In genomic region chr11:10931761-10932700, GRCh38 we compare ENCODE assay signal across 8 cellular contexts.
DNase-seq lines count a peak whose midpoint lies in the region; ATAC-seq, FAIRE-seq and TF ChIP-seq lines count a peak whose summit lies in the region.

No MANE protein-coding gene starts in this region.

- H3K27ac Mint-ChIP-seq in endothelial cell (ENCODE audit: unreplicated experiment) (no peak overlapping the region), naive B cell (peak overlapping the region in 1 of 6 donors; percentile 69)

- no peaks in the 10 kb centered on the region for H3K36me3 Mint-ChIP-seq in endothelial cell (ENCODE audit: low read depth, unreplicated experiment)
- H3K36me3 Mint-ChIP-seq in naive B cell = no peaks in the 10 kb centered on the region

- peak; percentile 36 for DNase-seq in GM13976 (ENCODE audit: low spot score)
- DNase-seq in RKO (ENCODE audit: low spot score) = peak; percentile 42
- DNase-seq in endothelial cell (ENCODE audit: low spot score) = peak; percentile 20
- DNase-seq in naive B cell = no peak
- no peak for DNase-seq in hippocampal formation (lab: John Stamatoyannopoulos, UW)
- DNase-seq in hepatic stellate cell (ENCODE audit: low spot score) = no peak
- DNase-seq in HTR-8/SVneo (ENCODE audit: insufficient read length, low spot score) = no peak
- no peak for DNase-seq in AG20443 (ENCODE audit: low spot score)

- TF ChIP-seq CTCF in GM13976 (IDR thresholded peaks at IDR 0.05; ENCODE audit: borderline replicate concordance, control extremely low read depth, extremely low read depth, insufficient read depth, missing control alignments) = no peak
- no peak for TF ChIP-seq CTCF in endothelial cell (IDR thresholded peaks at IDR 0.05; ENCODE audit: unreplicated experiment)

- no peak for FAIRE-seq in HTR-8/SVneo (lab: Jason Lieb, UNC)

- H3K27me3 Mint-ChIP-seq in endothelial cell (ENCODE audit: unreplicated experiment) (peaks cover 4% of the 10 kb centered on the region), naive B cell (peaks cover 21 to 44% (median 30%) of the 10 kb centered on the region in 3 donors)

- in situ Hi-C loops in GM13976 (cut with MboI; ENCODE audit: low sequenced_read_pairs, unreplicated experiment) = loop anchor here (5.0 to 25.0 kb wide), 2 partner anchors 90 to 855 kb away; no protein-coding TSS in a partner anchor

- peaks cover 16% of the 10 kb centered on the region for H3K4me1 Mint-ChIP-seq in endothelial cell (ENCODE audit: unreplicated experiment)
- H3K4me1 Mint-ChIP-seq in naive B cell = peaks cover 13 to 23% (median 21%) of the 10 kb centered on the region in 3 donors

- H3K4me3 Mint-ChIP-seq in endothelial cell (ENCODE audit: unreplicated experiment) (peak overlapping the region; percentile 90), naive B cell (peak overlapping the region; percentile 77 to 92 (median 84))

- ATAC-seq in naive B cell (ENCODE audit: low read depth in 2 of 2) = no peak

- H3K9me3 Mint-ChIP-seq in endothelial cell (ENCODE audit: unreplicated experiment) (no peaks in the 10 kb centered on the region), naive B cell (peaks cover 0 to 1% (median 0%) of the 10 kb centered on the region in 7 donors)

Comparison
In these comparisons a context has a peak if more than half of its experiments do, and no peak if none do; other contexts are left out.
1. DNase-seq: peak in GM13976 (single experiment), RKO (single experiment) and endothelial cell (single experiment); none in naive B cell (single experiment), hippocampal formation (0 of 2), hepatic stellate cell (single experiment), HTR-8/SVneo (single experiment) and AG20443 (single experiment).